In genomic region chr1:21628798-21629393, GRCh38 we compare ENCODE assay signal across 13 cellular contexts.
"Had no signal": no experiment of that assay in that cellular context is flagged by ENCODE, and none has a peak within 500 bp of the region (broad histone marks: within the 10 kb centered on the region; RNA-seq: fewer than 3 reads in every experiment).

No MANE protein-coding gene starts in this region.

- ATAC-seq: left ventricle myocardium superior had no signal

- DNase-seq: activated CD4-positive, alpha-beta T cell treated with anti-CD3 and anti-CD28 coated beads, Interleukin-2, amount 50 U/mL, for 1 hour; activated naive CD4-positive, alpha-beta T cell treated with anti-CD3 and anti-CD28 coated beads, Interleukin-2, amount 50 U/mL, for 16 hours; activated T-cell treated with anti-CD3 and anti-CD28 coated beads for 4 hours; adrenal gland; caudate nucleus; colonic mucosa; effector CD4-positive, alpha-beta T cell; left ventricle myocardium superior; ovary; stimulated activated CD4-positive, alpha-beta T cell treated with anti-CD3 and anti-CD28 coated beads, Interleukin-12 subunit alpha, Interleukin-12 subunit beta, amount 100 ng/mL, for 4 hours; stimulated activated naive CD4-positive, alpha-beta T cell; substantia nigra; T1000 had no signal

- H3K4me3 ChIP-seq: adrenal gland, colonic mucosa, ovary had no signal

- H3K27me3 ChIP-seq: adrenal gland, colonic mucosa, ovary had no signal

- H3K36me3 ChIP-seq: adrenal gland, colonic mucosa, ovary had no signal

- H3K4me1 ChIP-seq: colonic mucosa had no signal

- H3K27ac ChIP-seq: adrenal gland, colonic mucosa, ovary had no signal
